In genomic region chr2:95377216-95377530, GRCh38 we compare ENCODE assay signal across 28 cellular contexts.
"Had no signal": no experiment of that assay in that cellular context is flagged by ENCODE, and none has a peak within 500 bp of the region (broad histone marks: within the 10 kb centered on the region; RNA-seq: fewer than 3 reads in every experiment).

No MANE protein-coding gene starts in this region.

- H3K4me1 Mint-ChIP-seq: activated CD4-positive, alpha-beta memory T cell treated with anti-CD3 and anti-CD28 coated beads, Interleukin-2, amount 10 ng/mL, durations not matched to agents 7 days and 5 days; mesothelial cell of epicardium had no signal

- H3K9me3 Mint-ChIP-seq: activated CD4-positive, alpha-beta memory T cell treated with anti-CD3 and anti-CD28 coated beads, Interleukin-2, amount 10 ng/mL, durations not matched to agents 7 days and 5 days; activated CD4-positive, alpha-beta T cell treated with anti-CD3 and anti-CD28 coated beads, Interleukin-2, amount 10 ng/mL, durations not matched to agents 7 days and 5 days; activated naive CD8-positive, alpha-beta T cell treated with anti-CD3 and anti-CD28 coated beads for 36 hours; activated T-helper 2 cell treated with anti-CD3 and anti-CD28 coated beads, Interferon-gamma antibody, Interleukin-2, Interleukin-4, amounts not matched to agents 10 μg/mL and 5 μg/mL and 100 μg/mL, durations not matched to agents 14 hours and 24 hours and 36 hours; mesothelial cell of epicardium had no signal

- ATAC-seq: body of pancreas; effector memory CD8-positive, alpha-beta T cell; esophagus mucosa; heart left ventricle; left lung; pancreas; psoas muscle; SK-N-SH treated with all-trans-retinoic acid at 6 μM for 48 hours; T-helper 17 cell had no signal

- DNase-seq: activated CD4-positive, alpha-beta memory T cell treated with anti-CD3 and anti-CD28 coated beads, Interleukin-2, amount 10 ng/mL, durations not matched to agents 7 days and 5 days; activated CD4-positive, alpha-beta T cell treated with anti-CD3 and anti-CD28 coated beads for 1 hour; activated CD4-positive, alpha-beta T cell treated with anti-CD3 and anti-CD28 coated beads, Interleukin-2, amount 10 ng/mL, durations not matched to agents 7 days and 5 days; activated naive CD4-positive, alpha-beta T cell treated with Interleukin-2 at 50 U/mL for 16 hours; activated naive CD8-positive, alpha-beta T cell treated with anti-CD3 and anti-CD28 coated beads for 36 hours; activated T-cell treated with anti-CD3 and anti-CD28 coated beads, Interleukin-2, amount 50 U/mL, for 48 hours; body of pancreas; cortex of kidney; effector memory CD8-positive, alpha-beta T cell; foreskin fibroblast; heart left ventricle; hypothalamus; kidney glomerular epithelial cell; left lung; mammary epithelial cell; naive B cell; nucleus accumbens; psoas muscle; stimulated activated CD4-positive, alpha-beta T cell treated with anti-CD3 and anti-CD28 coated beads, Interleukin-15, amount 100 ng/mL, for 24 hours; stimulated activated naive CD4-positive, alpha-beta T cell; T-helper 17 cell; T1000; WERI-Rb-1 had no signal

- H3K36me3 Mint-ChIP-seq: activated naive CD8-positive, alpha-beta T cell treated with anti-CD3 and anti-CD28 coated beads for 36 hours; mesothelial cell of epicardium; naive B cell had no signal

- H3K4me3 Mint-ChIP-seq: activated CD4-positive, alpha-beta memory T cell treated with anti-CD3 and anti-CD28 coated beads, Interleukin-2, amount 10 ng/mL, durations not matched to agents 7 days and 5 days; activated CD4-positive, alpha-beta T cell treated with anti-CD3 and anti-CD28 coated beads, Interleukin-2, amount 10 ng/mL, durations not matched to agents 7 days and 5 days; activated naive CD8-positive, alpha-beta T cell treated with anti-CD3 and anti-CD28 coated beads for 36 hours; effector memory CD8-positive, alpha-beta T cell; mesothelial cell of epicardium; T-helper 17 cell had no signal

- H3K27ac Mint-ChIP-seq: activated CD4-positive, alpha-beta memory T cell treated with anti-CD3 and anti-CD28 coated beads, Interleukin-2, amount 10 ng/mL, durations not matched to agents 7 days and 5 days; activated CD4-positive, alpha-beta T cell treated with anti-CD3 and anti-CD28 coated beads, Interleukin-2, amount 10 ng/mL, durations not matched to agents 7 days and 5 days; activated naive CD8-positive, alpha-beta T cell treated with anti-CD3 and anti-CD28 coated beads for 36 hours; activated T-helper 2 cell treated with anti-CD3 and anti-CD28 coated beads, Interferon-gamma antibody, Interleukin-2, Interleukin-4, amounts not matched to agents 10 μg/mL and 5 μg/mL and 100 μg/mL, durations not matched to agents 14 hours and 24 hours and 36 hours; effector memory CD8-positive, alpha-beta T cell; mesothelial cell of epicardium; naive B cell; T-helper 17 cell had no signal
